In the genomic region with DNA sequence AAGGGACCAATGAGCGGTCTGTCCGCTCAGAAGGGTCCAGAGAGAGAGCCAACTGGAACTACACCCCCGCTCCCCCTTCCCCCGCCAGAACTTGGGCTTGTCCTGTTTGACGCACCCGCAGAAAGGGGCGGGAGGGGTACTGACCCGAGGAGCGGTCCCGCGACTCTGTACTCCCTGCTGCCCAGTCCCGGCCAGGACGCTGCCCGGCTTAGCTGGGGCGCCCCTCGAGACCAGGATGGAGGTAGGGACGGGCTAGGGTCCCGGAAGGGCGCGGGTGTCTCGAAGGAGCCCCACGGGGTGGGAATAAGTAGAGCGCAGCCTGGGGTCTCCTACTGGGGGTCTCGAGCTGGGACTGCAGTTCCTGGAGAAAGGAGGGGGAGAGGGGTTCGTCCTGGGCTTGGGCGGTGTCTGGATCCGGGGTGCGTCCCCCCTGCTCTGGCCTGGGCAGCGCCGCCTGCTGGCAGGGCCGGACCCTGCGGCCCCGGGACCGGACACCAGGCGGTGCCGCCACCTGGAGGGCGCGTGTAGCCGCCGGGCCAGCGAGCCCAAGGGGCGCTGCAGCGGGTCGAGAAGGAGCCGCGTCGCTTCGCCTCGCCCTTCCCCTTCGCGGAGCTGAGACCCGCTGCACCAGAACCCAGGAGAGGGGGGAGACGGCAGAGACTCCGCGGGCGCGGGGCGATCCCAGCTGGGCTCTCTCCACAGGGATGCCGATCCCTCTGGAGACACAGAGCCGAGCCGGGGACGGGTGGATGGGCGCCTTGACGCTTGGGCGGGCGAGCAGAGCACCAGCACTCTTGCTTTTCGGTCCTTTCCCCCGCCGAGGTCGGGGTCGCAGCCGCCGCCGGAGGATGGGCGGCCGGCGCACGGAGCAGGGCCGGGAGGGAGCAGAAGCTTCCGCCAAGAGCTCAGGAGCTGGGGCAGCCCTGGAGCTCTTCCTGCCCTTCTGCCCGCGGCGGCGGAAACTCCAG, we compare ENCODE assay signal across 1 cellular context.
TF ChIP-seq lines count a peak whose summit lies in the region.

No MANE protein-coding gene starts in this region.

TF ChIP-seq in SK-N-SH, 30 proteins besides CTCF, POLR2A, EP300 and RAD21 (continued from another document):
- TF ChIP-seq, protein P1, sequence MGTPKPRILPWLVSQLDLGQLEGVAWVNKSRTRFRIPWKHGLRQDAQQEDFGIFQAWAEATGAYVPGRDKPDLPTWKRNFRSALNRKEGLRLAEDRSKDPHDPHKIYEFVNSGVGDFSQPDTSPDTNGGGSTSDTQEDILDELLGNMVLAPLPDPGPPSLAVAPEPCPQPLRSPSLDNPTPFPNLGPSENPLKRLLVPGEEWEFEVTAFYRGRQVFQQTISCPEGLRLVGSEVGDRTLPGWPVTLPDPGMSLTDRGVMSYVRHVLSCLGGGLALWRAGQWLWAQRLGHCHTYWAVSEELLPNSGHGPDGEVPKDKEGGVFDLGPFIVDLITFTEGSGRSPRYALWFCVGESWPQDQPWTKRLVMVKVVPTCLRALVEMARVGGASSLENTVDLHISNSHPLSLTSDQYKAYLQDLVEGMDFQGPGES (IDR thresholded peaks at IDR 0.05; ENCODE audit: low read depth, low read length): no peak
- peak; percentile 62; the same call in 1 of the 2 replicates for TF ChIP-seq SIN3A (IDR thresholded peaks at IDR 0.05; ENCODE audit: borderline replicate concordance, low read depth, low read length)
- peak; percentile 86 for TF ChIP-seq MAX (IDR thresholded peaks at IDR 0.05; ENCODE audit: low read depth)
- TF ChIP-seq YY1 (IDR thresholded peaks at IDR 0.05; ENCODE audit: low read depth): 0 out of 2 replicates have a peak, but pooled peaks have one; percentile 58
- TF ChIP-seq REST (IDR thresholded peaks at IDR 0.05; ENCODE audit: low read depth, low read length): no peak
- peak; percentile 36; the same call in 1 of the 2 replicates for TF ChIP-seq TAF1 (IDR thresholded peaks at IDR 0.05; ENCODE audit: borderline replicate concordance, low read depth, low read length)
- no peak for TF ChIP-seq ELF1 (IDR thresholded peaks at IDR 0.05)
- TF ChIP-seq CHD2 (IDR thresholded peaks at IDR 0.05; ENCODE audit: low read length, partially characterized antibody): no peak
- no peak for TF ChIP-seq TCF12 (IDR thresholded peaks at IDR 0.05)
- no peak for TF ChIP-seq MEF2A (IDR thresholded peaks at IDR 0.05; ENCODE audit: borderline replicate concordance, low read depth)
- TF ChIP-seq EZH2phosphoT487 (IDR thresholded peaks at IDR 0.05; ENCODE audit: borderline replicate concordance, low read depth): no peak
- TF ChIP-seq RFX5 (IDR thresholded peaks at IDR 0.05; ENCODE audit: low read length): no peak
